In the genomic region with DNA sequence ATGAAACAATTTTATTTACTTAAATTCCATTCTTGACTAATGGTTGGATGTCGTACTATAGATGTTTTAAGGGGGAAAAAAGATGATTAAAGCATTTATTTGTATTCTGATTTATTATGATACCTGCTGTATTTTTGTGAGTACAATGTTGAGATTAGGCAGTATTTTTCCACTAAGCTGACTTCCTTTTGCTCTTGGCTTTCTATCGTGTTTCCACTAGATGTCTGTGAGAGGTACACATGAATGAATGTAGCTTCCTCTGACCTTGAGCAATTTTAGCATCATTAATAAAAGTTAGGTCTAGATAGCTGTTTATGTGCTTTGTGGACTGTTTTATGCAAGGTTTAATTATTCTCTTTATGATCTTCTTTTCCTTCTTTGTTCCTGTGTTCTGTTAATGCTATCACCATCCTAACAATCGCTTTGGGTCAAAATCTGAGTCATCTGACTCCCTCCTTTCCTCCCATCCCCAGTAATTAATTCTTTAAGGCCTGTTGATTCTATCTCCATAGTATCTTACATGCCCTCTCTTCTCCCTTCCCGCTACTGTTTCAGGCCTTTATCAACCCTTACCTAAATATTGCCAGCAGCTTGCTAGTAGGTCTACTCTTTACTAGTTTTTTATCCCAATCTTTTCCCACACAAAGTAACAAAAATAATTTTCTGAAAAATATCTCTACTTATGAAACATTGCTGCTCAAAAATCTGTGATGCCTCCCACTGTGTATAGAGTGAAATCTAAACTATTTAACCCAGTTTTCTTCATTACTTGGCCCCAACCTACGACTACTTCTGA, we compare ENCODE assay signal across 8 cellular contexts.
DNase-seq lines count a peak whose midpoint lies in the region; ATAC-seq and TF ChIP-seq lines count a peak whose summit lies in the region.

No MANE protein-coding gene starts in this region.

- peaks cover 24 to 78% (median 56%) of the 10 kb centered on the region in 6 donors for H3K4me1 ChIP-seq in spleen

- H3K9me3 Mint-ChIP-seq in activated CD4-positive, alpha-beta T cell treated with anti-CD3 and anti-CD28 coated beads, Interleukin-2, amount 10 ng/mL, durations not matched to agents 7 days and 5 days = no peaks in the 10 kb centered on the region

- intact Hi-C loops in spleen (cut with DNase I; ENCODE audit: low total_unique reads) = no loop called here

- peak overlapping the region; percentile 70 for H3K4me3 Mint-ChIP-seq in activated CD4-positive, alpha-beta T cell treated with anti-CD3 and anti-CD28 coated beads, Interleukin-2, amount 10 ng/mL, durations not matched to agents 7 days and 5 days

- WGBS in spleen, 5 donors = 41 to 49% (median 49%) methylated on average over 5 of the region's 5 CpGs

- no peak for ATAC-seq in HG03432 (IDR thresholded peaks at IDR 0.05; ENCODE audit: unreplicated experiment)
- ATAC-seq in GM21515 (IDR thresholded peaks at IDR 0.05; ENCODE audit: unreplicated experiment) = no peak

- no peak for DNase-seq in activated CD4-positive, alpha-beta T cell treated with anti-CD3 and anti-CD28 coated beads, Interleukin-2, amount 10 ng/mL, durations not matched to agents 7 days and 5 days
- DNase-seq in activated CD4-positive, alpha-beta T cell treated with anti-CD3 and anti-CD28 coated beads, Interleukin-2, amount 50 U/mL, for 1 hour = no peak
- DNase-seq in fibroblast of the aortic adventitia (ENCODE audit: low read depth) (peak; percentile 61), spleen (no peak)
- no peak for DNase-seq in stimulated activated CD8-positive, alpha-beta memory T cell treated with anti-CD3 and anti-CD28 coated beads, Interleukin-4, amount 100 ng/mL, for 48 hours

- no peaks in the 10 kb centered on the region for H3K27me3 ChIP-seq in spleen (replicated peaks in 1 of 7)

- no peaks in the 10 kb centered on the region for H3K27me3 Mint-ChIP-seq in activated CD4-positive, alpha-beta T cell treated with anti-CD3 and anti-CD28 coated beads, Interleukin-2, amount 10 ng/mL, durations not matched to agents 7 days and 5 days

- peaks cover 35% of the 10 kb centered on the region for H3K36me3 Mint-ChIP-seq in activated CD4-positive, alpha-beta T cell treated with anti-CD3 and anti-CD28 coated beads, Interleukin-2, amount 10 ng/mL, durations not matched to agents 7 days and 5 days (ENCODE audit: low read depth)

- H3K9me3 ChIP-seq in spleen = no peaks in the 10 kb centered on the region

- peak overlapping the region; percentile 95 for H3K27ac Mint-ChIP-seq in activated CD4-positive, alpha-beta T cell treated with anti-CD3 and anti-CD28 coated beads, Interleukin-2, amount 10 ng/mL, durations not matched to agents 7 days and 5 days

- POLR2A ChIA-PET in activated CD4-positive, alpha-beta T cell treated with anti-CD3 and anti-CD28 coated beads, Interleukin-2, amount 10 ng/mL, durations not matched to agents 7 days and 5 days (lab: Charles Lee) = interaction anchor here (1.3 to 5.5 kb wide), 4 partner anchors 19 to 57 kb away, joined by 3 to 120 read pairs (median 5); no protein-coding TSS in a partner anchor

- H3K4me1 Mint-ChIP-seq in activated CD4-positive, alpha-beta T cell treated with anti-CD3 and anti-CD28 coated beads, Interleukin-2, amount 10 ng/mL, durations not matched to agents 7 days and 5 days = peaks cover 67% of the 10 kb centered on the region

- H3K27ac ChIP-seq in VCaP (peak overlapping the region; percentile 59), spleen (peak overlapping the region; percentile 63 to 93 (median 91))

- CTCF ChIA-PET in activated CD4-positive, alpha-beta T cell treated with anti-CD3 and anti-CD28 coated beads, Interleukin-2, amount 10 ng/mL, durations not matched to agents 7 days and 5 days (lab: Charles Lee) = interaction anchor here (1.0 to 2.9 kb wide), 9 partner anchors 8 to 71 kb away, joined by 3 to 18 read pairs (median 4); no protein-coding TSS in a partner anchor

- H3K4me3 ChIP-seq in fibroblast of the aortic adventitia (ENCODE audit: low read depth, low read length) (no peak overlapping the region), spleen (peak overlapping the region in 1 of 8 donors; percentile 20)

- no peak for TF ChIP-seq POLR2A in spleen (IDR thresholded peaks at IDR 0.05)

- peaks cover 0 to 38% (median 2%) of the 10 kb centered on the region in 6 donors for H3K36me3 ChIP-seq in spleen

- no peak for TF ChIP-seq CTCF in VCaP (conservative IDR thresholded peaks at IDR 0.05)
- no peak for TF ChIP-seq CTCF in fibroblast of the aortic adventitia (IDR thresholded peaks at IDR 0.05; ENCODE audit: insufficient read depth, low read length)
- TF ChIP-seq CTCF in spleen (IDR thresholded peaks at IDR 0.05 in 8 of 11, conservative IDR thresholded peaks at IDR 0.05 in 3 of 11) = no peak
